Comparison of ENCODE assay signal across 18 cellular contexts in genomic region chr2:179486969-179487752, GRCh38.
A peak's percentile ranks its signal among the peaks of the same experiment; 100 is the strongest.
DNase-seq lines count a peak whose midpoint lies in the region; ATAC-seq, FAIRE-seq and TF ChIP-seq lines count a peak whose summit lies in the region.
"Had no signal": no experiment of that assay in that cellular context is flagged by ENCODE, and none has a peak within 500 bp of the region (broad histone marks: within the 10 kb centered on the region; RNA-seq: fewer than 3 reads in every experiment).

No MANE protein-coding gene starts in this region.

- DNase-seq in NCI-H1417 (lab: John Stamatoyannopoulos, UW), result peak in 2 of 3 experiments; percentile 14 to 71
- DNase-seq in NCI-H1417 treated with DMSO at 0.1 percent for 48 hours (lab: John Stamatoyannopoulos, UW), result no peak
- peak; percentile 52 for DNase-seq in NCI-H69 (lab: John Stamatoyannopoulos, UW)
- DNase-seq in heart left ventricle, result no peak
- DNase-seq in small intestine, result peak; percentile 49
- DNase-seq in germinal center (ENCODE audit: low spot score), result no peak
- no peak for DNase-seq in body of pancreas
- DNase-seq: activated CD8-positive, alpha-beta memory T cell treated with anti-CD3 and anti-CD28 coated beads, Interleukin-2, amount 10 ng/mL, durations not matched to agents 7 days and 5 days; activated naive CD4-positive, alpha-beta T cell treated with anti-CD3 and anti-CD28 coated beads, Interleukin-2, amount 10 ng/mL, durations not matched to agents 7 days and 5 days; CD8-positive, alpha-beta memory T cell; central memory CD4-positive, alpha-beta T cell; mesendoderm; SK-N-SH; substantia nigra had no signal

- peak overlapping the region in 4 of 12 donors; percentile 30 to 67 (median 42) for H3K27ac ChIP-seq in heart left ventricle
- no peak overlapping the region for H3K27ac ChIP-seq in small intestine (ENCODE audit: low read depth in 1 of 2, low read length in 1 of 2)
- H3K27ac ChIP-seq in body of pancreas, result no peak overlapping the region
- H3K27ac ChIP-seq: epithelial cell of prostate had no signal

- H3K4me1 ChIP-seq in heart left ventricle (peaks cover 0 to 14% (median 0%) of the 10 kb centered on the region in 12 donors), small intestine (ENCODE audit: control insufficient read depth in 2 of 2, insufficient read depth in 1 of 2, low read depth in 1 of 2, low read length in 1 of 2) (peaks cover 0 to 3% of the 10 kb centered on the region in 2 donors), body of pancreas (peaks cover 5% of the 10 kb centered on the region)

- H3K27me3 ChIP-seq in heart left ventricle, result no peaks in the 10 kb centered on the region
- H3K27me3 ChIP-seq in small intestine (ENCODE audit: control insufficient read depth in 2 of 2, insufficient read depth in 2 of 2, low read length in 2 of 2), result no peaks in the 10 kb centered on the region
- H3K27me3 ChIP-seq in body of pancreas, result no peaks in the 10 kb centered on the region

- TF ChIP-seq POLR2A in heart left ventricle (IDR thresholded peaks at IDR 0.05) (no peak), body of pancreas (IDR thresholded peaks at IDR 0.05) (no peak)

- H3K36me3 ChIP-seq in heart left ventricle (no peaks in the 10 kb centered on the region), small intestine (ENCODE audit: control insufficient read depth in 2 of 2, insufficient read depth in 2 of 2, low read length in 2 of 2) (no peaks in the 10 kb centered on the region), body of pancreas (replicated peaks in 1 of 2; ENCODE audit: insufficient read depth in 1 of 2, low read depth in 2 of 2) (no peaks in the 10 kb centered on the region)

- H3K9me3 ChIP-seq in heart left ventricle (no peaks in the 10 kb centered on the region), small intestine (ENCODE audit: control insufficient read depth, low read depth) (no peaks in the 10 kb centered on the region), body of pancreas (no peaks in the 10 kb centered on the region)
- H3K9me3 ChIP-seq: SK-N-SH had no signal

- TF ChIP-seq CTCF in heart left ventricle (IDR thresholded peaks at IDR 0.05) (no peak), body of pancreas (IDR thresholded peaks at IDR 0.05) (no peak)

- intact Hi-C loops in heart left ventricle (cut with DNase I), result loop anchor here in 1 of 10 donors (1.0 kb wide), 1 partner anchor 107 kb away; no protein-coding TSS in a partner anchor
- intact Hi-C loops in body of pancreas (cut with DNase I), result no loop called here

- ATAC-seq in heart left ventricle (peak; percentile 82 to 88 (median 86)), body of pancreas (no peak), GM18867 (IDR thresholded peaks at IDR 0.05; ENCODE audit: unreplicated experiment) (no peak)
- ATAC-seq: activated CD8-positive, alpha-beta memory T cell treated with anti-CD3 and anti-CD28 coated beads, Interleukin-2, amount 10 ng/mL, durations not matched to agents 7 days and 5 days; HCT116 had no signal

- WGBS in heart left ventricle, 4 donors, result 21 to 25% (median 23%) methylated on average over 6 of the region's 6 CpGs
- WGBS in small intestine, 3 donors, result 8 to 26% (median 20%) methylated on average over 6 of the region's 6 CpGs
- WGBS in body of pancreas, 2 donors, result 42 to 47% methylated on average over 6 of the region's 6 CpGs

- no peak for FAIRE-seq in small intestine (lab: Jason Lieb, UNC)
- FAIRE-seq: A204.1 had no signal

- H3K4me3 ChIP-seq in heart left ventricle (no peak overlapping the region), small intestine (ENCODE audit: low read depth in 1 of 2, low read length in 2 of 2) (no peak overlapping the region), body of pancreas (no peak overlapping the region)

Comparison
In these comparisons a context has a peak if more than half of its experiments do, and no peak if none do; other contexts are left out.
1. DNase-seq: peak in NCI-H1417 (2 of 3), NCI-H69 (single experiment) and small intestine (single experiment); none in NCI-H1417 treated with DMSO at 0.1 percent for 48 hours (single experiment), heart left ventricle (0 of 5), germinal center (single experiment) and body of pancreas (0 of 4).
2. ATAC-seq: peak in heart left ventricle (4 of 4); none in body of pancreas (single experiment) and GM18867 (single experiment).